In the genomic region with DNA sequence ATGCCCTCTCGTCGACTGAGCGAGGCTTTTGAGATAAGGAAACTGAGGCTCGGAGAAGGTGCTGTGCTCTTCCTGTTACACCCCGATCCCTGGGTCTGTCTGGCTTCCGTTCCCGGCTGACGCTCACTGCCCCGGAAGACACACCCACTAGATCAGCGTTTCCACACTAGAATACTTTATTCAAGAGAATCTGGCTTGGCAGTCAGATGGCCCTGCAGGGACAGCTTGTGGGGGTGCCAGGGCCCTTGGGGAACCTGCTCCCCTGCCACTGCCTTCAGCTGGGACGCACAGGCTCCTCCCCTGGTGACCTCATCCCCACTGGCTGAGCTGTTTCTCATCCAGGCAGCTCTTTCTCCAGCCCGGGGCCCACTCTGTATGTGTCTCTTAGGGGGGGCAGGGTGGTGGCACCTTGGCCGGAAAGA, we compare ENCODE assay signal across 8 cellular contexts. TPM values are rescaled to one million over a fixed set of nuclear protein-coding genes. Genes with fewer than 3 reads are reported as not detected.
DNase-seq lines count a peak whose midpoint lies in the region; ATAC-seq and TF ChIP-seq lines count a peak whose summit lies in the region.

No MANE protein-coding gene starts in this region.

- H3K9me3 Mint-ChIP-seq in chondrocyte (ENCODE audit: low read depth) = peaks cover 4% of the 10 kb centered on the region

- H3K27me3 Mint-ChIP-seq in chondrocyte (ENCODE audit: low read depth) = no peaks in the 10 kb centered on the region

- H3K4me1 Mint-ChIP-seq in chondrocyte (ENCODE audit: low read depth) = peaks cover 31% of the 10 kb centered on the region

- H3K9me3 ChIP-seq in mucosa of stomach (ENCODE audit: control insufficient read depth, low read length) = no peaks in the 10 kb centered on the region

- no peaks in the 10 kb centered on the region for H3K36me3 Mint-ChIP-seq in chondrocyte (ENCODE audit: low read depth)

- peaks cover 40% of the 10 kb centered on the region for H3K4me1 ChIP-seq in mucosa of stomach (ENCODE audit: control insufficient read depth, insufficient read depth, low read length)

- H3K4me3 Mint-ChIP-seq in chondrocyte (ENCODE audit: unreplicated experiment) = no peak overlapping the region

- no peak for TF ChIP-seq CTCF in GM10248 (IDR thresholded peaks at IDR 0.05; ENCODE audit: control extremely low read depth, extremely low read depth, low read depth, missing control alignments)
- TF ChIP-seq CTCF in chondrocyte (IDR thresholded peaks at IDR 0.05) = no peak

- peak; percentile 79 for DNase-seq in GM10248 (ENCODE audit: extremely low spot score)
- peak; percentile 66 for DNase-seq in activated CD4-positive, CD25-positive, alpha-beta regulatory T cell treated with anti-CD3 and anti-CD28 coated beads, Interleukin-2, amount 50 U/mL, for 72 hours
- no peak for DNase-seq in chondrocyte (ENCODE audit: low spot score)
- peak in 5 of 6 experiments; percentile 11 to 55 (median 41) for DNase-seq in stimulated activated naive CD4-positive, alpha-beta T cell (lab: John Stamatoyannopoulos, UW)
- DNase-seq in cortex of kidney (lab: John Stamatoyannopoulos, UW) = no peak

- no peaks in the 10 kb centered on the region for H3K27me3 ChIP-seq in mucosa of stomach (ENCODE audit: control insufficient read depth, insufficient read depth, low read length)

- peak overlapping the region; percentile 69 for H3K27ac Mint-ChIP-seq in chondrocyte (ENCODE audit: unreplicated experiment)

- peak overlapping the region; percentile 5 for H3K4me3 ChIP-seq in mucosa of stomach (ENCODE audit: low read length)

- peak overlapping the region; percentile 45 for H3K9ac ChIP-seq in mucosa of stomach (ENCODE audit: low read length)

- CTCF ChIA-PET in GM10248 (lab: Yijun Ruan, JAX) = interaction anchor here (0.6 to 6.1 kb wide), 7 partner anchors 8 to 175 kb away, joined by 3 to 40 read pairs (median 7); partner anchors contain the start of genes PGF and RPS6KL1

- POLR2A ChIA-PET in GM10248 (lab: Yijun Ruan, JAX) = interaction anchor here (0.5 kb wide), 1 partner anchor 42 kb away, joined by 3 read pairs; no protein-coding TSS in a partner anchor

- H3K36me3 ChIP-seq in mucosa of stomach (ENCODE audit: control insufficient read depth, insufficient read depth, low read length) = no peaks in the 10 kb centered on the region

- ATAC-seq in HG03135 (IDR thresholded peaks at IDR 0.05; ENCODE audit: unreplicated experiment) = peak; percentile 45
- ATAC-seq in GM19395 (IDR thresholded peaks at IDR 0.05; ENCODE audit: unreplicated experiment) = no peak

RNA-seq across cellular contexts. Expression of gene PGF, which starts 13.7 kb away (rescaled TPM):
- 2.0 to 3.2 TPM (median 2.3 TPM) in 3 replicates for total RNA-seq in chondrocyte

RNA-seq across cellular contexts. Expression of gene RPS6KL1, which starts 18.6 kb away (rescaled TPM):
- 0.82 to 6.5 TPM (median 5.8 TPM) in 3 replicates for total RNA-seq in chondrocyte

RNA-seq across cellular contexts. Expression of gene DLST, which starts 60.0 kb away (rescaled TPM):
- 70.4 to 78.0 TPM (median 74.5 TPM) in 3 replicates for total RNA-seq in chondrocyte

Comparison
In these comparisons a context has a peak if more than half of its experiments do, and no peak if none do; other contexts are left out.
1. DNase-seq: peak in GM10248 (single experiment), activated CD4-positive, CD25-positive, alpha-beta regulatory T cell treated with anti-CD3 and anti-CD28 coated beads, Interleukin-2, amount 50 U/mL, for 72 hours (single experiment) and stimulated activated naive CD4-positive, alpha-beta T cell (5 of 6); none in chondrocyte (single experiment) and cortex of kidney (single experiment).